ENCODE assay signal across 12 cellular contexts in the genomic region with DNA sequence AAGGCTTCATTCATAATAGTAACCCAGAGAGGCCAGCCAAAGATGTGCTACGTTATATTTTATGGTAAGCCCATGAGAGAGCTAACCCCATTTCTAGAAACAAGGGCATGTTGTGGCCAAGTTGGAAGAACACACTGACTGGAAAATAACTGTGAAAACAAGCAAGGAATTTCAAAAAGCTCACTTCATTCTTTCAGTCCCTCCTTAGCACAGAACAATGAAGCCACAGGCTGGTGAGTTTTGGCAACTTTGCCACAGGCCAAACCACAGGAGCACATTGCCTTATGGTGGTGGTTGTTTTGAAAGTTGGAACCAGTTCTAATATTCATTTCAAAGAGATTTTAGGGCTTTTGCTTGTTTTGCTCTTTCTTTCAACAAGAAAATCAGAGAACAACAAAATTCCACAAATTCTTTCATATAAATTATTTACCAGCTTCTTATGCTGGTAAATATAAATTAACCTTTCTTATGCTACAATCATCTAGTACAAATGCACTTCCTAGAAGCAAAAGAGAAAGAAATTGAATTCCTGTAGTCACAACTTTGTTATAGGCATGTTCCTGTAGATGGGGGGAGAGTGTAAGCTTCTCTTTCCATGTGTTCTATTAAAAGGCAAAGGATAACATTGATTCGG.
DNase-seq lines count a peak whose midpoint lies in the region; ATAC-seq and TF ChIP-seq lines count a peak whose summit lies in the region.
"Had no signal": no experiment of that assay in that cellular context is flagged by ENCODE, and none has a peak within 500 bp of the region (broad histone marks: within the 10 kb centered on the region; RNA-seq: fewer than 3 reads in every experiment).

No MANE protein-coding gene starts in this region.

- H3K27me3 Mint-ChIP-seq in activated naive CD8-positive, alpha-beta T cell treated with anti-CD3 and anti-CD28 coated beads, Interleukin-2, amount 50 U/mL, for 24 hours, result peaks cover 3% of the 10 kb centered on the region
- peaks cover 2% of the 10 kb centered on the region for H3K27me3 Mint-ChIP-seq in activated naive CD8-positive, alpha-beta T cell treated with anti-CD3 and anti-CD28 coated beads for 36 hours
- H3K27me3 Mint-ChIP-seq in immature natural killer cell (ENCODE audit: low read depth in 3 of 3), result peaks cover 3 to 6% (median 3%) of the 10 kb centered on the region in 3 donors
- peaks cover 18% of the 10 kb centered on the region for H3K27me3 Mint-ChIP-seq in stimulated activated memory B cell treated with anti-CD40 and anti-IgM and Interleukin-4, amounts not matched to agents 10 μg/mL and 1 μg/mL and 100 μg/mL, for 72 hours

- ATAC-seq in activated naive CD8-positive, alpha-beta T cell treated with anti-CD3 and anti-CD28 coated beads, Interleukin-2, amount 50 U/mL, for 24 hours, result no peak
- no peak for ATAC-seq in GM18858 (IDR thresholded peaks at IDR 0.05; ENCODE audit: unreplicated experiment)
- no peak for ATAC-seq in HG02885 (IDR thresholded peaks at IDR 0.05; ENCODE audit: poor library complexity, unreplicated experiment)
- ATAC-seq in stimulated activated memory B cell treated with anti-CD40 and anti-IgM and Interleukin-4, amounts not matched to agents 10 μg/mL and 1 μg/mL and 100 μg/mL, for 72 hours, result no peak
- ATAC-seq: left lung had no signal

- DNase-seq in activated naive CD8-positive, alpha-beta T cell treated with anti-CD3 and anti-CD28 coated beads, Interleukin-2, amount 50 U/mL, for 24 hours, result peak; percentile 12
- DNase-seq in activated naive CD8-positive, alpha-beta T cell treated with anti-CD3 and anti-CD28 coated beads for 36 hours, result no peak
- DNase-seq in ascending aorta (ENCODE audit: low spot score in 2 of 2), result no peak
- DNase-seq in immature natural killer cell, result peak; percentile 15 to 23 (median 16)
- no peak for DNase-seq in DMS153 treated with DMSO at 0.1 percent for 48 hours (lab: John Stamatoyannopoulos, UW; ENCODE audit: unreplicated experiment)
- DNase-seq: activated T-cell treated with anti-CD3 and anti-CD28 coated beads for 4 hours; CD4-positive, CD25-positive, alpha-beta regulatory T cell; left lung; right cardiac atrium had no signal

- H3K9me3 Mint-ChIP-seq in activated naive CD8-positive, alpha-beta T cell treated with anti-CD3 and anti-CD28 coated beads, Interleukin-2, amount 50 U/mL, for 24 hours, result peaks cover 8% of the 10 kb centered on the region
- H3K9me3 Mint-ChIP-seq in activated naive CD8-positive, alpha-beta T cell treated with anti-CD3 and anti-CD28 coated beads for 36 hours, result no peaks in the 10 kb centered on the region
- H3K9me3 Mint-ChIP-seq in immature natural killer cell, result peaks cover 0 to 5% (median 0%) of the 10 kb centered on the region in 6 donors
- no peaks in the 10 kb centered on the region for H3K9me3 Mint-ChIP-seq in stimulated activated memory B cell treated with anti-CD40 and anti-IgM and Interleukin-4, amounts not matched to agents 10 μg/mL and 1 μg/mL and 100 μg/mL, for 72 hours

- H3K36me3 Mint-ChIP-seq in activated naive CD8-positive, alpha-beta T cell treated with anti-CD3 and anti-CD28 coated beads, Interleukin-2, amount 50 U/mL, for 24 hours (ENCODE audit: low read depth), result no peaks in the 10 kb centered on the region
- no peaks in the 10 kb centered on the region for H3K36me3 Mint-ChIP-seq in activated naive CD8-positive, alpha-beta T cell treated with anti-CD3 and anti-CD28 coated beads for 36 hours
- H3K36me3 Mint-ChIP-seq in immature natural killer cell, result no peaks in the 10 kb centered on the region
- H3K36me3 Mint-ChIP-seq in stimulated activated memory B cell treated with anti-CD40 and anti-IgM and Interleukin-4, amounts not matched to agents 10 μg/mL and 1 μg/mL and 100 μg/mL, for 72 hours, result no peaks in the 10 kb centered on the region
- H3K36me3 Mint-ChIP-seq: CD4-positive, CD25-positive, alpha-beta regulatory T cell had no signal

- no peak overlapping the region for H3K27ac Mint-ChIP-seq in activated naive CD8-positive, alpha-beta T cell treated with anti-CD3 and anti-CD28 coated beads, Interleukin-2, amount 50 U/mL, for 24 hours
- H3K27ac Mint-ChIP-seq in activated naive CD8-positive, alpha-beta T cell treated with anti-CD3 and anti-CD28 coated beads for 36 hours, result no peak overlapping the region
- peak overlapping the region in 1 of 6 donors; percentile 46 for H3K27ac Mint-ChIP-seq in immature natural killer cell
- no peak overlapping the region for H3K27ac Mint-ChIP-seq in stimulated activated memory B cell treated with anti-CD40 and anti-IgM and Interleukin-4, amounts not matched to agents 10 μg/mL and 1 μg/mL and 100 μg/mL, for 72 hours
- H3K27ac Mint-ChIP-seq: CD4-positive, CD25-positive, alpha-beta regulatory T cell had no signal

- no peaks in the 10 kb centered on the region for H3K9me3 ChIP-seq in ascending aorta
- H3K9me3 ChIP-seq: left lung had no signal

- no peaks in the 10 kb centered on the region for H3K36me3 ChIP-seq in ascending aorta
- H3K36me3 ChIP-seq: left lung had no signal

- no peak for TF ChIP-seq CTCF in ascending aorta (IDR thresholded peaks at IDR 0.05)

- intact Hi-C loops in ascending aorta (cut with DNase I), result no loop called here

- no peak overlapping the region for H3K4me3 Mint-ChIP-seq in activated naive CD8-positive, alpha-beta T cell treated with anti-CD3 and anti-CD28 coated beads, Interleukin-2, amount 50 U/mL, for 24 hours
- no peak overlapping the region for H3K4me3 Mint-ChIP-seq in activated naive CD8-positive, alpha-beta T cell treated with anti-CD3 and anti-CD28 coated beads for 36 hours
- peak overlapping the region in 4 of 5 donors; percentile 2 to 47 (median 25) for H3K4me3 Mint-ChIP-seq in immature natural killer cell
- H3K4me3 Mint-ChIP-seq in stimulated activated memory B cell treated with anti-CD40 and anti-IgM and Interleukin-4, amounts not matched to agents 10 μg/mL and 1 μg/mL and 100 μg/mL, for 72 hours, result no peak overlapping the region
- H3K4me3 Mint-ChIP-seq: CD4-positive, CD25-positive, alpha-beta regulatory T cell had no signal

- H3K4me3 ChIP-seq in ascending aorta, result no peak overlapping the region
- H3K4me3 ChIP-seq: left lung had no signal

- H3K4me1 ChIP-seq in ascending aorta, result peaks cover 2 to 13% of the 10 kb centered on the region in 2 donors
- H3K4me1 ChIP-seq: left lung had no signal

- H3K27me3 ChIP-seq in ascending aorta, result no peaks in the 10 kb centered on the region
- H3K27me3 ChIP-seq: left lung had no signal

- H3K27ac ChIP-seq in ascending aorta, result peak overlapping the region; percentile 45 to 54
- H3K27ac ChIP-seq: left lung had no signal

- H3K4me1 Mint-ChIP-seq in activated naive CD8-positive, alpha-beta T cell treated with anti-CD3 and anti-CD28 coated beads, Interleukin-2, amount 50 U/mL, for 24 hours, result peaks cover 32% of the 10 kb centered on the region
- H3K4me1 Mint-ChIP-seq in activated naive CD8-positive, alpha-beta T cell treated with anti-CD3 and anti-CD28 coated beads for 36 hours, result peaks cover 21% of the 10 kb centered on the region
- peaks cover 19 to 24% of the 10 kb centered on the region in 2 donors for H3K4me1 Mint-ChIP-seq in immature natural killer cell
- H3K4me1 Mint-ChIP-seq in stimulated activated memory B cell treated with anti-CD40 and anti-IgM and Interleukin-4, amounts not matched to agents 10 μg/mL and 1 μg/mL and 100 μg/mL, for 72 hours, result no peaks in the 10 kb centered on the region
- H3K4me1 Mint-ChIP-seq: CD4-positive, CD25-positive, alpha-beta regulatory T cell had no signal

Comparison
In these comparisons a context has a peak if more than half of its experiments do, and no peak if none do; other contexts are left out.
1. DNase-seq: peak in activated naive CD8-positive, alpha-beta T cell treated with anti-CD3 and anti-CD28 coated beads, Interleukin-2, amount 50 U/mL, for 24 hours (single experiment) and immature natural killer cell (3 of 3); none in activated naive CD8-positive, alpha-beta T cell treated with anti-CD3 and anti-CD28 coated beads for 36 hours (single experiment), ascending aorta (0 of 2) and DMS153 treated with DMSO at 0.1 percent for 48 hours (single experiment).
2. H3K4me3 Mint-ChIP-seq: peak in immature natural killer cell (4 of 5); none in activated naive CD8-positive, alpha-beta T cell treated with anti-CD3 and anti-CD28 coated beads, Interleukin-2, amount 50 U/mL, for 24 hours (single experiment), activated naive CD8-positive, alpha-beta T cell treated with anti-CD3 and anti-CD28 coated beads for 36 hours (single experiment) and stimulated activated memory B cell treated with anti-CD40 and anti-IgM and Interleukin-4, amounts not matched to agents 10 μg/mL and 1 μg/mL and 100 μg/mL, for 72 hours (single experiment).